In genomic region chrX:118666521-118666920, GRCh38 we compare ENCODE assay signal across 15 cellular contexts.
DNase-seq lines count a peak whose midpoint lies in the region; ATAC-seq and TF ChIP-seq lines count a peak whose summit lies in the region.
"Had no signal": no experiment of that assay in that cellular context is flagged by ENCODE, and none has a peak within 500 bp of the region (broad histone marks: within the 10 kb centered on the region; RNA-seq: fewer than 3 reads in every experiment).

No MANE protein-coding gene starts in this region.

- no peaks in the 10 kb centered on the region for H3K36me3 Mint-ChIP-seq in natural killer cell
- H3K36me3 Mint-ChIP-seq in natural killer cell treated with Interleukin-12 subunit alpha and Interleukin-12 subunit beta and Interleukin-15 and Interleukin-18, amount 100 ng/mL, for 72 hours, result peaks cover 12% of the 10 kb centered on the region

- intact Hi-C loops in natural killer cell (cut with micrococcal nuclease), result no loop called here

- no peak for DNase-seq in natural killer cell
- DNase-seq in natural killer cell treated with Interleukin-12 subunit alpha and Interleukin-12 subunit beta and Interleukin-15 and Interleukin-18, amount 100 ng/mL, for 72 hours (ENCODE audit: low spot score), result no peak
- no peak for DNase-seq in RWPE2 (ENCODE audit: low spot score)
- DNase-seq in fibroblast of lung (ENCODE audit: low read depth in 2 of 2), result peak; percentile 4 to 16
- DNase-seq in dedifferentiated amniotic fluid mesenchymal stem cell (ENCODE audit: extremely low spot score), result no peak
- no peak for DNase-seq in stimulated activated CD4-positive, alpha-beta T cell treated with anti-CD3 and anti-CD28 coated beads, Interleukin-4, amount 100 ng/mL, for 24 hours
- DNase-seq: H9, MV-4-11, NCI-H1417 treated with DMSO at 0.1 percent for 48 hours, NCI-H1930, NCI-H446, NCI-H69 had no signal

- H3K27me3 Mint-ChIP-seq in natural killer cell (ENCODE audit: low read depth in 2 of 2), result no peaks in the 10 kb centered on the region
- H3K27me3 Mint-ChIP-seq in natural killer cell treated with Interleukin-12 subunit alpha and Interleukin-12 subunit beta and Interleukin-15 and Interleukin-18, amount 100 ng/mL, for 72 hours, result peaks cover 0 to 2% of the 10 kb centered on the region in 2 donors

- no peaks in the 10 kb centered on the region for H3K79me2 ChIP-seq in fibroblast of lung (ENCODE audit: control insufficient read depth, insufficient read depth, low read length)

- no peak overlapping the region for H2AFZ ChIP-seq in fibroblast of lung (ENCODE audit: low read length)

- H3K9me3 ChIP-seq in RWPE2 (ENCODE audit: severe bottlenecking) (no peaks in the 10 kb centered on the region), fibroblast of lung (ENCODE audit: control insufficient read depth, insufficient read depth, low read depth, low read length) (no peaks in the 10 kb centered on the region), skeletal muscle satellite cell (replicated peaks; ENCODE audit: low read length) (no peaks in the 10 kb centered on the region)

- TF ChIP-seq CTCF in natural killer cell (IDR thresholded peaks at IDR 0.05) (no peak), RWPE2 (IDR thresholded peaks at IDR 0.05; ENCODE audit: poor library complexity, severe bottlenecking) (no peak), fibroblast of lung (conservative IDR thresholded peaks at IDR 0.05 in 1 of 2, IDR thresholded peaks at IDR 0.05 in 1 of 2; ENCODE audit: low read depth in 1 of 2, low read length in 2 of 2) (no peak)

- peak overlapping the region; percentile 14 to 21 for H3K27ac Mint-ChIP-seq in natural killer cell
- H3K27ac Mint-ChIP-seq in natural killer cell treated with Interleukin-12 subunit alpha and Interleukin-12 subunit beta and Interleukin-15 and Interleukin-18, amount 100 ng/mL, for 72 hours, result no peak overlapping the region
- H3K27ac Mint-ChIP-seq: H9 had no signal

- H3K36me3 ChIP-seq in RWPE2 (ENCODE audit: low read depth) (no peaks in the 10 kb centered on the region), fibroblast of lung (ENCODE audit: control insufficient read depth, insufficient read depth, low read length) (peaks cover 3% of the 10 kb centered on the region), skeletal muscle satellite cell (ENCODE audit: insufficient read depth, low read length) (no peaks in the 10 kb centered on the region)

- H3K4me1 Mint-ChIP-seq in natural killer cell, result peaks cover 6 to 7% of the 10 kb centered on the region in 2 donors
- peaks cover 0 to 3% of the 10 kb centered on the region in 2 donors for H3K4me1 Mint-ChIP-seq in natural killer cell treated with Interleukin-12 subunit alpha and Interleukin-12 subunit beta and Interleukin-15 and Interleukin-18, amount 100 ng/mL, for 72 hours (ENCODE audit: low read depth in 2 of 2)

- no peak overlapping the region for H3K4me3 ChIP-seq in RWPE2 (ENCODE audit: severe bottlenecking)
- H3K4me3 ChIP-seq in fibroblast of lung (replicated peaks in 1 of 4; ENCODE audit: control extremely low read depth in 1 of 4, insufficient read depth in 1 of 4, low read depth in 3 of 4, low read length in 4 of 4), result no peak overlapping the region
- no peak overlapping the region for H3K4me3 ChIP-seq in skeletal muscle satellite cell (ENCODE audit: low read length)

- ATAC-seq in natural killer cell (no peak), RWPE2 (ENCODE audit: low read depth) (peak; percentile 74), HG02610 (IDR thresholded peaks at IDR 0.05; ENCODE audit: unreplicated experiment) (no peak)
- no peak for ATAC-seq in natural killer cell treated with Interleukin-12 subunit alpha and Interleukin-12 subunit beta and Interleukin-15 and Interleukin-18, amount 100 ng/mL, for 72 hours

- no peak overlapping the region for H3K27ac ChIP-seq in RWPE2 (ENCODE audit: poor library complexity, severe bottlenecking)
- no peak overlapping the region for H3K27ac ChIP-seq in fibroblast of lung (ENCODE audit: insufficient read depth, low read length)
- H3K27ac ChIP-seq: C4-2B had no signal

- H3K4me1 ChIP-seq in RWPE2 (ENCODE audit: insufficient read depth, poor library complexity, severe bottlenecking) (peaks cover 8% of the 10 kb centered on the region), fibroblast of lung (ENCODE audit: control insufficient read depth, extremely low read depth, insufficient read depth, low read length) (no peaks in the 10 kb centered on the region), skeletal muscle satellite cell (ENCODE audit: control insufficient read depth, insufficient read depth, low read length) (peaks cover 8% of the 10 kb centered on the region)

- H3K9ac ChIP-seq in fibroblast of lung (ENCODE audit: insufficient read depth, low read length) (no peak overlapping the region), skeletal muscle satellite cell (ENCODE audit: low read depth, low read length) (no peak overlapping the region)

- no peaks in the 10 kb centered on the region for H4K20me1 ChIP-seq in fibroblast of lung (ENCODE audit: control insufficient read depth, extremely low read depth, insufficient read depth, low read length)

- H3K27me3 ChIP-seq in RWPE2 (ENCODE audit: insufficient read depth, poor library complexity, severe bottlenecking), result no peaks in the 10 kb centered on the region
- no peaks in the 10 kb centered on the region for H3K27me3 ChIP-seq in fibroblast of lung (ENCODE audit: control insufficient read depth, insufficient read depth, low read length)
- no peaks in the 10 kb centered on the region for H3K27me3 ChIP-seq in skeletal muscle satellite cell (ENCODE audit: control insufficient read depth, insufficient read depth, low read length)

- no peak overlapping the region for H3K4me3 Mint-ChIP-seq in natural killer cell
- no peak overlapping the region for H3K4me3 Mint-ChIP-seq in natural killer cell treated with Interleukin-12 subunit alpha and Interleukin-12 subunit beta and Interleukin-15 and Interleukin-18, amount 100 ng/mL, for 72 hours
- H3K4me3 Mint-ChIP-seq: H9 had no signal

- H3K4me2 ChIP-seq in fibroblast of lung (ENCODE audit: extremely low read depth, insufficient read depth, low read length) (no peak overlapping the region), skeletal muscle satellite cell (ENCODE audit: low read length) (peak overlapping the region; percentile 37)

- H3K9me3 Mint-ChIP-seq in natural killer cell, result no peaks in the 10 kb centered on the region
- H3K9me3 Mint-ChIP-seq in natural killer cell treated with Interleukin-12 subunit alpha and Interleukin-12 subunit beta and Interleukin-15 and Interleukin-18, amount 100 ng/mL, for 72 hours, result no peaks in the 10 kb centered on the region

Comparison
In these comparisons a context has a peak if more than half of its experiments do, and no peak if none do; other contexts are left out.
1. H3K27ac Mint-ChIP-seq: peak in natural killer cell (2 of 2); none in natural killer cell treated with Interleukin-12 subunit alpha and Interleukin-12 subunit beta and Interleukin-15 and Interleukin-18, amount 100 ng/mL, for 72 hours (0 of 2).
2. DNase-seq: peak in fibroblast of lung (2 of 2); none in natural killer cell (single experiment), natural killer cell treated with Interleukin-12 subunit alpha and Interleukin-12 subunit beta and Interleukin-15 and Interleukin-18, amount 100 ng/mL, for 72 hours (single experiment), RWPE2 (single experiment), dedifferentiated amniotic fluid mesenchymal stem cell (single experiment) and stimulated activated CD4-positive, alpha-beta T cell treated with anti-CD3 and anti-CD28 coated beads, Interleukin-4, amount 100 ng/mL, for 24 hours (single experiment).